Comparison of ENCODE assay signal across 1 cellular context in genomic region chr14:64937821-64938193, GRCh38.
TF ChIP-seq lines count a peak whose summit lies in the region.

No MANE protein-coding gene starts in this region.

TF ChIP-seq in HepG2, 621 proteins besides CTCF, POLR2A, EP300 and RAD21:
- TF ChIP-seq POLR2AphosphoS5 (IDR thresholded peaks at IDR 0.05; ENCODE audit: low read depth, low read length) (peak; percentile 12; the same call in 1 of the 2 replicates), ZNF12 (CRISPR knock-in tag; IDR thresholded peaks at IDR 0.05) (no peak), U2AF1 (optimal IDR thresholded peaks at IDR 0.05; ENCODE audit: low read depth, low read length) (peak; percentile 17), NFKBIZ (CRISPR knock-in tag; IDR thresholded peaks at IDR 0.05) (0 out of 2 replicates have a peak, but pooled peaks have one; percentile 14), ZNF451 (CRISPR knock-in tag; IDR thresholded peaks at IDR 0.05) (no peak), AGO1 (IDR thresholded peaks at IDR 0.05; ENCODE audit: low read depth, low read length, poor library complexity, severe bottlenecking) (peak; percentile 45), THYN1 (CRISPR knock-in tag; IDR thresholded peaks at IDR 0.05; ENCODE audit: borderline replicate concordance, low read depth) (no peak), POLR2G (IDR thresholded peaks at IDR 0.05; ENCODE audit: low read depth, low read length) (peak; percentile 78), MAX (IDR thresholded peaks at IDR 0.05) (peak; percentile 18; the same call in 1 of the 2 replicates), KDM6A (CRISPR knock-in tag; IDR thresholded peaks at IDR 0.05; ENCODE audit: low read depth) (no peak), SMC3 (IDR thresholded peaks at IDR 0.05; ENCODE audit: low read length) (peak; percentile 40; the same call in 1 of the 2 replicates), ZNF558 (CRISPR knock-in tag; IDR thresholded peaks at IDR 0.05; ENCODE audit: borderline replicate concordance) (0 out of 2 replicates have a peak, but pooled peaks have one; percentile 8), RBM22 (optimal IDR thresholded peaks at IDR 0.05; ENCODE audit: low read length) (peak; percentile 96), STAG1 (CRISPR knock-in tag; IDR thresholded peaks at IDR 0.05) (peak; percentile 57)
- TF ChIP-seq, protein P1, sequence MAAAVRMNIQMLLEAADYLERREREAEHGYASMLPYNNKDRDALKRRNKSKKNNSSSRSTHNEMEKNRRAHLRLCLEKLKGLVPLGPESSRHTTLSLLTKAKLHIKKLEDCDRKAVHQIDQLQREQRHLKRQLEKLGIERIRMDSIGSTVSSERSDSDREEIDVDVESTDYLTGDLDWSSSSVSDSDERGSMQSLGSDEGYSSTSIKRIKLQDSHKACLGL (CRISPR knock-in tag; IDR thresholded peaks at IDR 0.05) = no peak
